Comparison of ENCODE assay signal across 9 cellular contexts in genomic region chr12:45669093-45669492, GRCh38.
DNase-seq lines count a peak whose midpoint lies in the region; ATAC-seq and TF ChIP-seq lines count a peak whose summit lies in the region.
"Had no signal": no experiment of that assay in that cellular context is flagged by ENCODE, and none has a peak within 500 bp of the region (broad histone marks: within the 10 kb centered on the region; RNA-seq: fewer than 3 reads in every experiment).

No MANE protein-coding gene starts in this region.

- TF ChIP-seq CTCF in HFFc6 (IDR thresholded peaks at IDR 0.05), result no peak

- H2BK15ac ChIP-seq in mesenchymal stem cell (ENCODE audit: low read depth, poor library complexity, severe bottlenecking), result no peak overlapping the region

- no peak overlapping the region for H4K8ac ChIP-seq in mesenchymal stem cell (ENCODE audit: low read length)

- no peaks in the 10 kb centered on the region for H3K79me1 ChIP-seq in mesenchymal stem cell (replicated peaks; ENCODE audit: low read length, poor library complexity, severe bottlenecking)

- no peak overlapping the region for H3K4me3 Mint-ChIP-seq in HFFc6
- H3K4me3 Mint-ChIP-seq: neural crest cell had no signal

- H3K14ac ChIP-seq in mesenchymal stem cell (ENCODE audit: low read length in 2 of 2), result no peak overlapping the region

- H3K36me3 Mint-ChIP-seq in HFFc6 (ENCODE audit: low read depth), result no peaks in the 10 kb centered on the region

- no peaks in the 10 kb centered on the region for H3K9me3 Mint-ChIP-seq in HFFc6
- H3K9me3 Mint-ChIP-seq: neural crest cell had no signal

- peaks cover 3% of the 10 kb centered on the region; the same call in 1 of the 2 replicates for H3K27me3 Mint-ChIP-seq in HFFc6 (ENCODE audit: insufficient read depth)

- no peaks in the 10 kb centered on the region for H3K27me3 ChIP-seq in mesenchymal stem cell (ENCODE audit: control insufficient read depth in 1 of 2, insufficient read depth in 1 of 2, low read length in 2 of 2)

- no peaks in the 10 kb centered on the region for H3K36me3 ChIP-seq in mesenchymal stem cell (ENCODE audit: control insufficient read depth in 1 of 2, insufficient read depth in 2 of 2, low read depth in 1 of 2, low read length in 2 of 2)

- no peak overlapping the region for H3K4me2 ChIP-seq in mesenchymal stem cell (ENCODE audit: low read length, poor library complexity, severe bottlenecking)

- ATAC-seq in GM18861 (IDR thresholded peaks at IDR 0.05; ENCODE audit: unreplicated experiment) (peak; percentile 89), HG02588 (IDR thresholded peaks at IDR 0.05; ENCODE audit: unreplicated experiment) (peak; percentile 82)

- no peak overlapping the region for H3K27ac ChIP-seq in mesenchymal stem cell (ENCODE audit: low read length, poor library complexity, severe bottlenecking)

- peaks cover 12% of the 10 kb centered on the region for H3K4me1 Mint-ChIP-seq in HFFc6 (ENCODE audit: low read depth)
- H3K4me1 Mint-ChIP-seq: neural crest cell had no signal

- H2BK120ac ChIP-seq in mesenchymal stem cell (ENCODE audit: low read depth, low read length), result no peak overlapping the region

- H3K4me3 ChIP-seq in mesenchymal stem cell (ENCODE audit: insufficient read depth in 1 of 2, low read depth in 1 of 2, low read length in 2 of 2), result peak overlapping the region in 1 of 2 experiments; percentile 42

- H3K9ac ChIP-seq in mesenchymal stem cell (ENCODE audit: low read length), result peak overlapping the region; percentile 31

- H4K91ac ChIP-seq in mesenchymal stem cell (ENCODE audit: low read length), result no peak overlapping the region

- no peak overlapping the region for H2AFZ ChIP-seq in mesenchymal stem cell (ENCODE audit: low read depth, low read length)

- H3K27ac Mint-ChIP-seq in HFFc6, result no peak overlapping the region

- H2AK5ac ChIP-seq in mesenchymal stem cell (ENCODE audit: low read length, severe bottlenecking), result no peak overlapping the region

- peaks cover 2% of the 10 kb centered on the region for H3K4me1 ChIP-seq in mesenchymal stem cell (ENCODE audit: control insufficient read depth, insufficient read depth, low read depth, low read length)

- DNase-seq in MV-4-11 (lab: John Stamatoyannopoulos, UW) (peak; percentile 97), mesenchymal stem cell (peak; percentile 58), RKO (ENCODE audit: low spot score) (no peak), HFFc6 (no peak), NCI-H446 treated with DMSO at 0.1 percent for 48 hours (lab: John Stamatoyannopoulos, UW) (no peak)
- no peak for DNase-seq in effector CD4-positive, alpha-beta T cell

- no peak overlapping the region for H2BK12ac ChIP-seq in mesenchymal stem cell (ENCODE audit: low read length in 2 of 2)

- H3K4ac ChIP-seq in mesenchymal stem cell (ENCODE audit: low read depth in 1 of 2, low read length in 2 of 2), result no peak overlapping the region

- no peaks in the 10 kb centered on the region for H3K9me3 ChIP-seq in mesenchymal stem cell (ENCODE audit: control insufficient read depth, low read length)

- WGBS in mesenchymal stem cell, result no CpG with 5 or more reads among the region's 1 CpG

- no peak overlapping the region for H2BK5ac ChIP-seq in mesenchymal stem cell (ENCODE audit: low read depth, low read length, poor library complexity, severe bottlenecking)

- no peak overlapping the region for H3K23ac ChIP-seq in mesenchymal stem cell (ENCODE audit: low read length in 2 of 2)

- no peak overlapping the region for H3K18ac ChIP-seq in mesenchymal stem cell (ENCODE audit: low read depth in 1 of 2, low read length in 2 of 2)

Comparison
In these comparisons a context has a peak if more than half of its experiments do, and no peak if none do; other contexts are left out.
1. DNase-seq: peak in MV-4-11 (single experiment) and mesenchymal stem cell (single experiment); none in RKO (single experiment), effector CD4-positive, alpha-beta T cell (single experiment), HFFc6 (single experiment) and NCI-H446 treated with DMSO at 0.1 percent for 48 hours (single experiment).